8 cellular contexts compared by ENCODE assay signal in genomic region chr5:132257131-132258101, GRCh38. TPM values are rescaled to one million over a fixed set of nuclear protein-coding genes. Genes with fewer than 3 reads are reported as not detected.
A peak's percentile ranks its signal among the peaks of the same experiment; 100 is the strongest.
DNase-seq lines count a peak whose midpoint lies in the region; ATAC-seq and TF ChIP-seq lines count a peak whose summit lies in the region.

PDLIM4 (plus strand) TSS chr5:132257696; CDS start chr5:132257735, 39 bp downstream.

- no peak for TF ChIP-seq CTCF in BJ (IDR thresholded peaks at IDR 0.05; ENCODE audit: insufficient read depth, low read depth, low read length)
- TF ChIP-seq CTCF in omental fat pad (IDR thresholded peaks at IDR 0.05) = no peak

- CTCF ChIA-PET in BJ (lab: Yijun Ruan, JAX) = interaction anchor here (0.6 to 9.2 kb wide), 2 partner anchors 11 to 20 kb away, joined by 4 to 71 read pairs; no protein-coding TSS in a partner anchor

- no peaks in the 10 kb centered on the region for H3K27me3 ChIP-seq in BJ (ENCODE audit: control insufficient read depth, insufficient read depth, low read length)

- POLR2A ChIA-PET in BJ (lab: Charles Lee) = no interaction called here

- DNase-seq in BJ (ENCODE audit: low read depth) (no peak), SK-N-DZ (ENCODE audit: low spot score) (peak; percentile 54), fibroblast of peridontal ligament (ENCODE audit: extremely low read depth) (peak; percentile 32), omental fat pad (ENCODE audit: low spot score) (no peak), NCI-H187 (lab: John Stamatoyannopoulos, UW) (no peak)
- DNase-seq in stimulated activated CD4-positive, alpha-beta T cell treated with anti-CD3 and anti-CD28 coated beads, Interleukin-4, amount 100 ng/mL, for 24 hours = no peak

- peak; percentile 27 for ATAC-seq in omental fat pad (ENCODE audit: low FRiP score)
- no peak for ATAC-seq in GM21576 (IDR thresholded peaks at IDR 0.05; ENCODE audit: unreplicated experiment)
- ATAC-seq in HG03521 (IDR thresholded peaks at IDR 0.05; ENCODE audit: unreplicated experiment) = no peak

- H3K4me3 ChIP-seq in BJ (ENCODE audit: low read depth, low read length) = peak within 1 kb of the TSS; percentile 61

- H3K36me3 ChIP-seq in BJ (ENCODE audit: control insufficient read depth, insufficient read depth, low read length) = no peaks in the 10 kb centered on the region

RNA-seq across cellular contexts. Expression of gene PDLIM4, which starts in this region (rescaled TPM):
- 17.1 and 31.0 TPM in 2 replicates for polyA plus RNA-seq in BJ (2011; rRNA removed)
- polyA minus RNA-seq in BJ (2011; rRNA and poly(A)+ RNA removed) = 36.3 and 48.2 TPM in 2 replicates
- 32.8 and 35.3 TPM in 2 replicates for polyA plus RNA-seq in SK-N-DZ (2014; cell fraction: cytosol; rRNA removed)
- 25.6 and 37.1 TPM in 2 replicates for polyA plus RNA-seq in SK-N-DZ (2014; cell fraction: nucleus; rRNA removed)
- total RNA-seq in omental fat pad = 10 to 100 TPM; 19.5 to 89.5 (median 23.4) TPM

Comparison
In these comparisons a context has a peak if more than half of its experiments do, and no peak if none do; other contexts are left out.
1. DNase-seq: peak in SK-N-DZ (single experiment) and fibroblast of peridontal ligament (single experiment); none in BJ (single experiment), omental fat pad (single experiment), stimulated activated CD4-positive, alpha-beta T cell treated with anti-CD3 and anti-CD28 coated beads, Interleukin-4, amount 100 ng/mL, for 24 hours (single experiment) and NCI-H187 (0 of 2).